In genomic region chr2:96325038-96325883, GRCh38 we compare ENCODE assay signal across 8 cellular contexts. TPM values are rescaled to one million over a fixed set of nuclear protein-coding genes. Genes with fewer than 3 reads are reported as not detected.
DNase-seq lines count a peak whose midpoint lies in the region; ATAC-seq and TF ChIP-seq lines count a peak whose summit lies in the region.

Gene ITPRIPL1, plus strand, starts transcription at chr2:96325317. Its CDS starts 523 bp downstream, at chr2:96325840.

- peak within 1 kb of the TSS; percentile 73 for H2AFZ ChIP-seq in OCI-LY7 (ENCODE audit: low read length)

- in situ Hi-C loops in astrocyte of the cerebellum (cut with HindIII; ENCODE audit: low sequenced_read_pairs), result no loop called here

- no peaks in the 10 kb centered on the region for H3K9me3 ChIP-seq in OCI-LY7 (ENCODE audit: low read length)

- peak; percentile 29 to 43 for DNase-seq in NCI-H2081 (lab: John Stamatoyannopoulos, UW)
- DNase-seq in NCI-H2081 treated with DMSO at 0.1 percent for 48 hours (lab: John Stamatoyannopoulos, UW), result no peak
- peak; percentile 36 for DNase-seq in OCI-LY7 (ENCODE audit: low spot score)
- no peak for DNase-seq in astrocyte of the cerebellum (ENCODE audit: low read depth)
- DNase-seq in kidney tubule cell (ENCODE audit: low spot score), result peak; percentile 40
- peak; percentile 38 for DNase-seq in stimulated activated CD8-positive, alpha-beta memory T cell treated with anti-CD3 and anti-CD28 coated beads, Interleukin-4, amount 100 ng/mL, for 24 hours (ENCODE audit: low read depth)
- DNase-seq in hippocampal formation (lab: John Stamatoyannopoulos, UW), result no peak

- TF ChIP-seq CTCF in OCI-LY7 (conservative IDR thresholded peaks at IDR 0.05; ENCODE audit: low read length) (no peak), astrocyte of the cerebellum (IDR thresholded peaks at IDR 0.05; ENCODE audit: low read depth, low read length, missing control alignments) (no peak)

- intact Hi-C loops in OCI-LY7 (cut with micrococcal nuclease; ENCODE audit: unreplicated experiment), result no loop called here

- H3K79me2 ChIP-seq in OCI-LY7 (ENCODE audit: insufficient read depth, low read depth, low read length), result no peaks in the 10 kb centered on the region

- peak within 1 kb of the TSS; percentile 80 for H3K4me2 ChIP-seq in OCI-LY7 (ENCODE audit: low read length)

- BruUV-seq in OCI-LY7 (replicated peaks; lab: Mats Ljungman, UMichigan), result no TSS peak

- H3K36me3 ChIP-seq in OCI-LY7 (ENCODE audit: insufficient read depth, low read length), result peaks cover 20% of the 10 kb centered on the region

- no peaks in the 10 kb centered on the region for H3K9me2 ChIP-seq in OCI-LY7 (ENCODE audit: insufficient read depth, low read length)

- H3K4me1 ChIP-seq in OCI-LY7 (ENCODE audit: insufficient read depth, low read length, poor library complexity, severe bottlenecking), result peaks cover 42% of the 10 kb centered on the region

- H3K4me3 ChIP-seq in OCI-LY7 (ENCODE audit: low read depth, low read length, poor library complexity, severe bottlenecking) (peak within 1 kb of the TSS; percentile 71), astrocyte of the cerebellum (ENCODE audit: low read depth, low read length) (peak within 1 kb of the TSS; percentile 56)

- POLR2A ChIA-PET in OCI-LY7 (lab: Charles Lee), result interaction anchor here (0.5 to 0.7 kb wide), 2 partner anchors 11 to 52 kb away, joined by 3 read pairs; partner anchors contain the start of gene NCAPH

- H4K20me1 ChIP-seq in OCI-LY7 (ENCODE audit: insufficient read depth, low read length), result 0 out of 2 replicates have a peak, but pooled peaks cover 3% of the 10 kb centered on the region

- ATAC-seq in GM21390 (IDR thresholded peaks at IDR 0.05; ENCODE audit: unreplicated experiment), result no peak

- H3K27ac ChIP-seq in OCI-LY7 (ENCODE audit: low read depth, low read length, poor library complexity, severe bottlenecking), result no peak within 1 kb of the TSS

- CTCF ChIA-PET in OCI-LY7 (lab: Charles Lee; ENCODE audit: unreplicated experiment), result interaction anchor here (0.6 kb wide), 2 partner anchors 9 to 138 kb away, joined by 3 read pairs; no protein-coding TSS in a partner anchor

RNA-seq across cellular contexts. Expression of gene ITPRIPL1, which starts in this region (rescaled TPM):
- 13.5 and 15.5 TPM in 2 replicates for total RNA-seq in OCI-LY7 (2014; rRNA removed; shearing (Covaris generic))
- total RNA-seq in OCI-LY7 (2022), result 7.1 and 8.1 TPM in 2 replicates

Comparison
In these comparisons a context has a peak if more than half of its experiments do, and no peak if none do; other contexts are left out.
1. DNase-seq: peak in NCI-H2081 (2 of 2), OCI-LY7 (single experiment), kidney tubule cell (single experiment) and stimulated activated CD8-positive, alpha-beta memory T cell treated with anti-CD3 and anti-CD28 coated beads, Interleukin-4, amount 100 ng/mL, for 24 hours (single experiment); none in NCI-H2081 treated with DMSO at 0.1 percent for 48 hours (single experiment), astrocyte of the cerebellum (single experiment) and hippocampal formation (0 of 2).